1 cellular context compared by ENCODE assay signal in genomic region chr9:133347985-133348762, GRCh38.
TF ChIP-seq lines count a peak whose summit lies in the region.

Gene MED22 (minus strand): TSS chr9:133348131. CDS start chr9:133346662, 1,469 bp downstream.
Gene RPL7A (plus strand): TSS chr9:133348218. CDS start chr9:133348244, 26 bp downstream.

TF ChIP-seq in K562, 482 proteins besides CTCF, POLR2A, EP300 and RAD21 (continued from another document and continues in another):
- TF ChIP-seq ZNF318 (IDR thresholded peaks at IDR 0.05; ENCODE audit: borderline replicate concordance in 1 of 2, low read depth in 1 of 2) (peak in 1 of 2 experiments; percentile 92; a peak in 2 of 4 replicates), ZNF785 (CRISPR knock-in tag; IDR thresholded peaks at IDR 0.05) (no peak), FOXK2 (conservative IDR thresholded peaks at IDR 0.05 in 1 of 2, IDR thresholded peaks at IDR 0.05 in 1 of 2; ENCODE audit: low read depth in 2 of 2) (peak; percentile 55 to 82; a peak in 3 of 4 replicates), SMARCC2 (IDR thresholded peaks at IDR 0.05; ENCODE audit: low read depth) (no peak), ZNF79 (CRISPR knock-in tag; IDR thresholded peaks at IDR 0.05; ENCODE audit: low read depth) (no peak), ZNF175 (CRISPR knock-in tag; IDR thresholded peaks at IDR 0.05; ENCODE audit: low read depth) (no peak), CREB1 (IDR thresholded peaks at IDR 0.05) (peak; percentile 54; the same call in 1 of the 2 replicates), CREB1 (CRISPR knock-in tag; IDR thresholded peaks at IDR 0.05) (no peak; the same call in 1 of the 2 replicates), XRCC4 (IDR thresholded peaks at IDR 0.05; ENCODE audit: extremely low read depth, insufficient read depth, insufficient read length) (no peak), CREB3L1 (IDR thresholded peaks at IDR 0.05; ENCODE audit: borderline replicate concordance, low read depth) (peak; percentile 92), GABPA (tag; conservative IDR thresholded peaks at IDR 0.05; ENCODE audit: low read depth) (0 out of 2 replicates have a peak, but pooled peaks have one; percentile 25), TEAD2 (tag; IDR thresholded peaks at IDR 0.05) (no peak), HMG20B (CRISPR knock-in tag; IDR thresholded peaks at IDR 0.05) (no peak), BDP1 (IDR thresholded peaks at IDR 0.05; ENCODE audit: insufficient read depth, insufficient read length) (no peak), SETDB1 (IDR thresholded peaks at IDR 0.05; ENCODE audit: low read length) (no peak), SMC3 (conservative IDR thresholded peaks at IDR 0.05; ENCODE audit: insufficient read depth, low read depth, low read length) (no peak), MGA (IDR thresholded peaks at IDR 0.05) (peak; percentile 54), BRF1 (IDR thresholded peaks at IDR 0.05; ENCODE audit: borderline replicate concordance, extremely low read depth, insufficient read length) (no peak), CSDE1 (IDR thresholded peaks at IDR 0.05) (peak in 1 of 2 experiments; percentile 10; a peak in 1 of 4 replicates), SUPT5H (IDR thresholded peaks at IDR 0.05) (peak; percentile 100), HOMEZ (CRISPR knock-in tag; IDR thresholded peaks at IDR 0.05) (no peak), E2F1 (CRISPR knock-in tag; IDR thresholded peaks at IDR 0.05) (peak; percentile 18), FOXM1 (IDR thresholded peaks at IDR 0.05; ENCODE audit: low read depth) (peak; percentile 77), FOXM1 (CRISPR knock-in tag; IDR thresholded peaks at IDR 0.05; ENCODE audit: low read depth) (no peak), ZNF75A (CRISPR knock-in tag; IDR thresholded peaks at IDR 0.05) (no peak), CHD2 (IDR thresholded peaks at IDR 0.05; ENCODE audit: low read depth, low read length) (peak; percentile 98), THRA (IDR thresholded peaks at IDR 0.05) (no peak)
